ENCODE assay signal across 10 cellular contexts in the genomic region with DNA sequence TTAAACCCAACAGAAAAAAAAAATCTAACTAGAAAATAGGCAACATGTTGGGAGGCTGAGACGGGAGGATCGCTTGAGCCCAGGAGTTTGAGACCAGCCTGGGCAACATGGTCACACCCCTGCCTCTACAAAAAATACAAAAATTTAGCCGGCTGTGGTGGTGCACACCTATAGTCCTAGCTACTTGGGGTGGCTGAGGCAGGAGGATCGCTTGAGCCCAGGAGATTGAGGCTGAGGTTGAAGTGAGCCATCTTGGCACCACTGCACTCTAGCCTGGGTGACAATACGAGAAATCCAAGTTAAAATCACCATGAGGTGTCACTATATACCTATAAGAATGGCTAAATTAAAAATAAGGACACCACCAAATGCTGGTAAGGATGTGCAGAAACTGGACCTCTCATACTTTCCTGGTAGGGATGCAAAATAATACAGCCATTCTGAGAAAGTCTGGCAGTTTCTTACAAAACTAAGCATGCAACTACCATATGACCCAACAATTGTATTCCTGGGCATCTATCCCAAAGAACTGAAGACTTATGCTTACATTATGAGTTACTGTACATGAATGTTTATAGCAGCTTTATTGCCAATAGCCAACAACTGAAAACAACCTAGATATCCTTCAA. TPM values are rescaled to one million over a fixed set of nuclear protein-coding genes. Genes with fewer than 3 reads are reported as not detected.
DNase-seq lines count a peak whose midpoint lies in the region; ATAC-seq and TF ChIP-seq lines count a peak whose summit lies in the region.
"Had no signal": no experiment of that assay in that cellular context is flagged by ENCODE, and none has a peak within 500 bp of the region (broad histone marks: within the 10 kb centered on the region; RNA-seq: fewer than 3 reads in every experiment).

No MANE protein-coding gene starts in this region.

- H3K36me3 ChIP-seq in Caco-2 (ENCODE audit: control insufficient read depth, insufficient read depth, low read length), result no peaks in the 10 kb centered on the region; the same call in 1 of the 2 replicates

- no peaks in the 10 kb centered on the region for H3K9me3 Mint-ChIP-seq in Caco-2 (ENCODE audit: unreplicated experiment)

- TF ChIP-seq CTCF in Caco-2 (IDR thresholded peaks at IDR 0.05; ENCODE audit: insufficient read depth in 1 of 2, low read depth in 1 of 2, low read length in 1 of 2, severe bottlenecking in 1 of 2, unreplicated experiment in 1 of 2) (no peak), coronary artery (IDR thresholded peaks at IDR 0.05) (no peak)

- no peaks in the 10 kb centered on the region for H3K27me3 ChIP-seq in Caco-2 (replicated peaks; ENCODE audit: control insufficient read depth, insufficient read depth, low read length)

- POLR2A ChIA-PET in Caco-2 (lab: Charles Lee), result no interaction called here

- H3K27ac Mint-ChIP-seq in Caco-2 (ENCODE audit: unreplicated experiment), result no peak overlapping the region
- H3K27ac Mint-ChIP-seq: activated naive CD4-positive, alpha-beta T cell treated with anti-CD3 and anti-CD28 coated beads, Interleukin-2, amount 50 U/mL, for 72 hours had no signal

- no peak overlapping the region for H3K4me3 ChIP-seq in Caco-2 (ENCODE audit: low read depth, low read length)
- peak overlapping the region; percentile 90 for H3K4me3 ChIP-seq in coronary artery

- H3K27me3 Mint-ChIP-seq in Caco-2 (ENCODE audit: insufficient read depth, unreplicated experiment), result no peaks in the 10 kb centered on the region

- ATAC-seq in GM21619 (IDR thresholded peaks at IDR 0.05; ENCODE audit: unreplicated experiment), result no peak
- ATAC-seq: activated naive CD4-positive, alpha-beta T cell treated with anti-CD3 and anti-CD28 coated beads, Interleukin-2, amount 50 U/mL, for 72 hours had no signal

- H3K27ac ChIP-seq in coronary artery, result peak overlapping the region in 1 of 2 donors; percentile 46

- peak overlapping the region; percentile 95 for H3K4me3 Mint-ChIP-seq in Caco-2 (ENCODE audit: unreplicated experiment)

- peaks cover 42% of the 10 kb centered on the region for H3K4me1 Mint-ChIP-seq in Caco-2 (ENCODE audit: low read depth, unreplicated experiment)

- no peaks in the 10 kb centered on the region for H3K9me3 ChIP-seq in Caco-2

- no TSS peak for BruUV-seq in Caco-2 (replicated peaks; lab: Mats Ljungman, UMichigan)

- no peak for DNase-seq in Caco-2
- DNase-seq in M059J (ENCODE audit: low read depth), result peak; percentile 55
- DNase-seq in coronary artery (ENCODE audit: low spot score), result no peak
- peak; percentile 13 for DNase-seq in myocyte (ENCODE audit: low read depth)
- DNase-seq in GM19240 (ENCODE audit: insufficient read length, low spot score), result no peak
- no peak for DNase-seq in stimulated activated CD4-positive, alpha-beta T cell treated with anti-CD3 and anti-CD28 coated beads, Interleukin-4, amount 100 ng/mL, for 24 hours
- DNase-seq in iPS-NIHi7 (ENCODE audit: extremely low spot score), result no peak
- DNase-seq: SHP77 treated with DMSO at 0.1 percent for 48 hours had no signal

- CTCF ChIA-PET in Caco-2 (lab: Charles Lee), result interaction anchor here (1.1 to 1.6 kb wide), 2 partner anchors 51 to 104 kb away, joined by 4 to 5 read pairs; no protein-coding TSS in a partner anchor

- intact Hi-C loops in Caco-2 (cut with micrococcal nuclease; ENCODE audit: unreplicated experiment), result loop anchor here (1.0 kb wide), 1 partner anchor 65 kb away; no protein-coding TSS in a partner anchor

- peaks cover 35% of the 10 kb centered on the region for H3K4me1 ChIP-seq in Caco-2

- peaks cover 26% of the 10 kb centered on the region for H3K36me3 Mint-ChIP-seq in Caco-2 (ENCODE audit: insufficient read depth, unreplicated experiment)

RNA-seq across cellular contexts. Expression of gene SEPTIN10, which starts 2.2 kb away (rescaled TPM):
- total RNA-seq in Caco-2 (2022) (77.3 and 83.7 TPM in 2 replicates), myocyte (33.8 and 34.2 TPM in 2 replicates)
- total RNA-seq in M059J (2014; rRNA removed; shearing (Covaris generic)), result 47.0 and 74.5 TPM in 2 replicates
- polyA plus RNA-seq in myocyte (2012), result 26.5 TPM

RNA-seq across cellular contexts. Expression of gene SOWAHC, which starts 2.6 kb away (rescaled TPM):
- 20.3 and 21.4 TPM in 2 replicates for total RNA-seq in Caco-2 (2022)
- 7.5 and 11.4 TPM in 2 replicates for total RNA-seq in M059J (2014; rRNA removed; shearing (Covaris generic))
- 3.2 and 3.9 TPM in 2 replicates for total RNA-seq in myocyte
- 3.9 TPM for polyA plus RNA-seq in myocyte (2012)

Comparison
In these comparisons a context has a peak if more than half of its experiments do, and no peak if none do; other contexts are left out.
1. DNase-seq: peak in M059J (single experiment) and myocyte (single experiment); none in Caco-2 (0 of 2), coronary artery (single experiment), GM19240 (single experiment), stimulated activated CD4-positive, alpha-beta T cell treated with anti-CD3 and anti-CD28 coated beads, Interleukin-4, amount 100 ng/mL, for 24 hours (single experiment) and iPS-NIHi7 (single experiment).